Comparison of ENCODE assay signal across 15 cellular contexts in genomic region chr7:124201768-124202349, GRCh38.
"Had no signal": no experiment of that assay in that cellular context is flagged by ENCODE, and none has a peak within 500 bp of the region (broad histone marks: within the 10 kb centered on the region; RNA-seq: fewer than 3 reads in every experiment).

No MANE protein-coding gene starts in this region.

- H3K27ac ChIP-seq: cardiac muscle cell, coronary artery, testis had no signal

- H3K36me3 ChIP-seq: cardiac muscle cell had no signal

- H3K4me1 Mint-ChIP-seq: activated CD8-positive, alpha-beta memory T cell treated with anti-CD3 and anti-CD28 coated beads, Interleukin-2, amount 10 ng/mL, durations not matched to agents 7 days and 5 days; activated naive CD4-positive, alpha-beta T cell treated with anti-CD3 and anti-CD28 coated beads, Interleukin-2, amount 50 U/mL, for 24 hours; immature natural killer cell had no signal

- H3K9me3 ChIP-seq: testis had no signal

- H3K27me3 Mint-ChIP-seq: activated CD8-positive, alpha-beta memory T cell treated with anti-CD3 and anti-CD28 coated beads, Interleukin-2, amount 10 ng/mL, durations not matched to agents 7 days and 5 days; activated naive CD4-positive, alpha-beta T cell treated with anti-CD3 and anti-CD28 coated beads, Interleukin-2, amount 50 U/mL, for 24 hours; activated T-cell treated with anti-CD3 and anti-CD28 coated beads, Interleukin-2, amount 50 U/mL, for 24 hours; natural killer cell treated with Interleukin-12 subunit alpha and Interleukin-12 subunit beta and Interleukin-15 and Interleukin-18, amount 100 ng/mL, for 72 hours had no signal

- ATAC-seq: activated CD8-positive, alpha-beta memory T cell treated with anti-CD3 and anti-CD28 coated beads, Interleukin-2, amount 10 ng/mL, durations not matched to agents 7 days and 5 days; left colon; natural killer cell treated with Interleukin-12 subunit alpha and Interleukin-12 subunit beta and Interleukin-15 and Interleukin-18, amount 100 ng/mL, for 72 hours; stimulated activated naive CD8-positive, alpha-beta T cell treated with anti-CD3 and anti-CD28 coated beads, Interleukin-15, Interleukin-2, amounts not matched to agents 100 U/mL and 50 U/mL, for 24 hours had no signal

- H3K36me3 Mint-ChIP-seq: activated CD8-positive, alpha-beta memory T cell treated with anti-CD3 and anti-CD28 coated beads, Interleukin-2, amount 10 ng/mL, durations not matched to agents 7 days and 5 days; activated naive CD4-positive, alpha-beta T cell treated with anti-CD3 and anti-CD28 coated beads, Interleukin-2, amount 50 U/mL, for 24 hours; natural killer cell treated with Interleukin-12 subunit alpha and Interleukin-12 subunit beta and Interleukin-15 and Interleukin-18, amount 100 ng/mL, for 72 hours had no signal

- H3K27me3 ChIP-seq: cardiac muscle cell, testis had no signal

- DNase-seq: activated CD4-positive, alpha-beta T cell treated with anti-CD3 and anti-CD28 coated beads, Interleukin-2, amount 50 U/mL, for 4 hours; activated CD4-positive, CD25-positive, alpha-beta regulatory T cell treated with anti-CD3 and anti-CD28 coated beads, Interleukin-2, amount 50 U/mL, for 72 hours; activated CD8-positive, alpha-beta memory T cell treated with anti-CD3 and anti-CD28 coated beads, Interleukin-2, amount 10 ng/mL, durations not matched to agents 7 days and 5 days; activated effector memory CD4-positive, alpha-beta T cell treated with Interleukin-2 at 50 U/mL for 16 hours; activated T-cell treated with anti-CD3 and anti-CD28 coated beads, Interleukin-2, amount 50 U/mL, for 24 hours; effector CD4-positive, alpha-beta T cell; immature natural killer cell; left colon; stimulated activated CD4-positive, alpha-beta T cell treated with anti-CD3 and anti-CD28 coated beads, Interleukin-2, amount 100 ng/mL, for 48 hours; stimulated activated naive CD8-positive, alpha-beta T cell treated with anti-CD3 and anti-CD28 coated beads, Interleukin-15, Interleukin-2, amounts not matched to agents 100 U/mL and 50 U/mL, for 24 hours; testis had no signal

- H3K4me3 Mint-ChIP-seq: activated CD8-positive, alpha-beta memory T cell treated with anti-CD3 and anti-CD28 coated beads, Interleukin-2, amount 10 ng/mL, durations not matched to agents 7 days and 5 days; activated naive CD4-positive, alpha-beta T cell treated with anti-CD3 and anti-CD28 coated beads, Interleukin-2, amount 50 U/mL, for 24 hours; activated T-cell treated with anti-CD3 and anti-CD28 coated beads, Interleukin-2, amount 50 U/mL, for 24 hours; immature natural killer cell; natural killer cell treated with Interleukin-12 subunit alpha and Interleukin-12 subunit beta and Interleukin-15 and Interleukin-18, amount 100 ng/mL, for 72 hours had no signal

- H3K4me1 ChIP-seq: testis had no signal

- H3K27ac Mint-ChIP-seq: activated CD8-positive, alpha-beta memory T cell treated with anti-CD3 and anti-CD28 coated beads, Interleukin-2, amount 10 ng/mL, durations not matched to agents 7 days and 5 days; activated naive CD4-positive, alpha-beta T cell treated with anti-CD3 and anti-CD28 coated beads, Interleukin-2, amount 50 U/mL, for 24 hours; activated T-cell treated with anti-CD3 and anti-CD28 coated beads, Interleukin-2, amount 50 U/mL, for 24 hours; immature natural killer cell; natural killer cell treated with Interleukin-12 subunit alpha and Interleukin-12 subunit beta and Interleukin-15 and Interleukin-18, amount 100 ng/mL, for 72 hours had no signal

- H3K4me3 ChIP-seq: cardiac muscle cell, coronary artery, testis had no signal
